In the genomic region with DNA sequence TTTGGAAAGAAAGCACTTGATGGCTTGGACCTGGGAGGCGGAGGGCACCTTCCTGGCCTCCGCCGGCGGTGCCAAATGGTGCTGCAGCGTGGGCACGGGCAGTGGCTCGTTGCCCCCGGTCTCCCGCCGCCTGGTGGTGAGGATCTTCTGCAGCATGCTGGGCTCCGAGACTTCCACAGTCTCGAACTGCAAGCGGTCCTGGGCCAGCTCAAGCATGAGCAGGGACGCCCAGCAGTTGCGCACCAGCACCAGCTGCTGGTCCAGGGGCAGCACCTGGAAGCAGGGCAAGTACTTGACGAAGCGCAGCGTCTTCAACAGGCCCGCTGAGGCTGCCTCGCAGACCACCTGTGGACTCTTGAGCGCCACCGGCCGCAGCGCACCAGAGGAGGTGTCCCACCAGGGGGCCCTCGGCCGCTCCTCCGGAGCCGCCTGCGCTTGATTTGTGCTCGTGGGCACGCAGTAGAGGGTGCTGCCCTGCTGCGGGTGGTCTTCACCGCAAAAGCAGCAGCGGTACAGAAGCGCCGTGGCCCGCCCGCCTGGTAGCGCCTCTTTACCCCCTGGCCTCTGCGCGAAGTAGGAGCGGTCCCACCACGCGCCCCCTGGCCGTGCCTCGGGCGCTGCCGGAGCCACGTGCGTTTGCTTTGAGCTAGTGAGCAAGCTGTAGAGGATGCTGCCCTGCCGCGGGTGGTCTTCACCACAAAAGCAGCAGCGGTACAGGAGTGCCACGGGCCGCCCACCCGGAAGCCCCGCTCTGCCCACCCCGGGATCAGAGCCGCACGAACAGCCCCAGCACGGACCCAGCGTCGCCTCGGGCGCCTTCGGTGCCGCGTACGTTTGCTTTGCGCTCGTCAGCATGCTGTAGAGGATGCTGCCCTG, we compare ENCODE assay signal across 9 cellular contexts. TPM values are rescaled to one million over a fixed set of nuclear protein-coding genes. Genes with fewer than 3 reads are reported as not detected.
DNase-seq lines count a peak whose midpoint lies in the region; ATAC-seq and TF ChIP-seq lines count a peak whose summit lies in the region.
"Had no signal": no experiment of that assay in that cellular context is flagged by ENCODE, and none has a peak within 500 bp of the region (broad histone marks: within the 10 kb centered on the region; RNA-seq: fewer than 3 reads in every experiment).

No MANE protein-coding gene starts in this region.

- H3K27ac ChIP-seq in ectodermal cell (ENCODE audit: insufficient read depth, low read depth, low read length, poor library complexity, severe bottlenecking), result no peak overlapping the region

- no peak overlapping the region for H3K27ac Mint-ChIP-seq in osteocyte (ENCODE audit: unreplicated experiment)

- peaks cover 9% of the 10 kb centered on the region for H3K27me3 Mint-ChIP-seq in osteocyte (ENCODE audit: unreplicated experiment)

- H3K9me3 Mint-ChIP-seq in osteocyte (ENCODE audit: unreplicated experiment), result no peaks in the 10 kb centered on the region

- H3K36me3 Mint-ChIP-seq in osteocyte (ENCODE audit: unreplicated experiment), result no peaks in the 10 kb centered on the region

- H3K27me3 ChIP-seq in ectodermal cell (ENCODE audit: control insufficient read depth, insufficient read depth, low read length, poor library complexity, severe bottlenecking), result peaks cover 45% of the 10 kb centered on the region

- TF ChIP-seq CTCF in GM12864 (IDR thresholded peaks at IDR 0.05; ENCODE audit: low read depth, low read length, missing control alignments) (peak; percentile 25), osteocyte (IDR thresholded peaks at IDR 0.05) (peak; percentile 27)

- H3K4me3 ChIP-seq in GM12864 (ENCODE audit: low read depth, low read length), result no peak overlapping the region
- H3K4me3 ChIP-seq in ectodermal cell (ENCODE audit: insufficient read depth, low read depth, low read length), result peak overlapping the region; percentile 27
- H3K4me3 ChIP-seq: HAP-1 had no signal

- peaks cover 4% of the 10 kb centered on the region for H3K4me1 Mint-ChIP-seq in osteocyte (ENCODE audit: unreplicated experiment)

- H3K9me3 ChIP-seq in ectodermal cell (ENCODE audit: control insufficient read depth, low read length), result no peaks in the 10 kb centered on the region
- H3K9me3 ChIP-seq: HAP-1 had no signal

- 5 to 6% methylated on average over 71 of the region's 71 CpGs for WGBS in ectodermal cell, 2 experiments

- H3K4me1 ChIP-seq in ectodermal cell (ENCODE audit: control insufficient read depth, insufficient read depth, low read length), result no peaks in the 10 kb centered on the region
- H3K4me1 ChIP-seq: HAP-1 had no signal

- H3K4me3 Mint-ChIP-seq in osteocyte (ENCODE audit: unreplicated experiment), result peak overlapping the region; percentile 52

- DNase-seq in GM12864 (ENCODE audit: low read depth) (no peak), NCI-H1417 (lab: John Stamatoyannopoulos, UW) (peak; percentile 76 to 90 (median 89)), osteocyte (ENCODE audit: extremely low spot score, unreplicated experiment) (no peak), GM19238 (ENCODE audit: insufficient read length, low spot score) (no peak), NCI-H446 (lab: John Stamatoyannopoulos, UW) (no peak)
- DNase-seq in activated naive CD4-positive, alpha-beta T cell (lab: John Stamatoyannopoulos, UW), result no peak

- no peak for ATAC-seq in HG03039 (IDR thresholded peaks at IDR 0.05; ENCODE audit: unreplicated experiment)

- no peaks in the 10 kb centered on the region for H3K36me3 ChIP-seq in ectodermal cell (ENCODE audit: control insufficient read depth, insufficient read depth, low read length)
- H3K36me3 ChIP-seq: HAP-1 had no signal

RNA-seq across cellular contexts. Expression of a gene that starts 0.7 kb away (rescaled TPM):
- polyA plus RNA-seq in ectodermal cell (2013, experiment 1 of 4), result not detected
- polyA plus RNA-seq in ectodermal cell (2013, experiment 2 of 4), result not detected
- polyA plus RNA-seq in ectodermal cell (2013, experiment 3 of 4), result not detected
- not detected for polyA plus RNA-seq in ectodermal cell (2013, experiment 4 of 4)
- total RNA-seq in osteocyte, result not detected in 2 replicates

Comparison
In these comparisons a context has a peak if more than half of its experiments do, and no peak if none do; other contexts are left out.
1. DNase-seq: peak in NCI-H1417 (3 of 3); none in GM12864 (single experiment), osteocyte (single experiment), GM19238 (single experiment), activated naive CD4-positive, alpha-beta T cell (0 of 4) and NCI-H446 (0 of 2).